26 cellular contexts compared by ENCODE assay signal in the genomic region with DNA sequence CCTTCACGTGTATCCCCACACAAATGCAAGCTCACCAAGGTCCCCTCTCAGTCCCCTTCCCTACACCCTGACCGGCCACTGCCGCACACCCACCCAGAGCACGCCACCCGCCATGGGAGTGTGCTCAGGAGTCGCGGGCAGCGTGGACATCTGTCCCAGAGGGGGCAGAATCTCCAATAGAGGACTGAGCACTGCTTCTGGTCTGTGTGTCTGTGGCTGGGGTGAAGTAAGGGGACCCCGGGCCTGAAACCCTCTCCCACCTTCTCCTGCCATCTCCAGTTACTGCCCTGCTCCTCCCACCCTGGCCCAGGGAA. TPM values are rescaled to one million over a fixed set of nuclear protein-coding genes. Genes with fewer than 3 reads are reported as not detected.
DNase-seq lines count a peak whose midpoint lies in the region; ATAC-seq, FAIRE-seq and TF ChIP-seq lines count a peak whose summit lies in the region.
"Had no signal": no experiment of that assay in that cellular context is flagged by ENCODE, and none has a peak within 500 bp of the region (broad histone marks: within the 10 kb centered on the region; RNA-seq: fewer than 3 reads in every experiment).

No MANE protein-coding gene starts in this region.

- H3K4me3 ChIP-seq in ectodermal cell (ENCODE audit: insufficient read depth, low read depth, low read length) (no peak overlapping the region), HepG2 (replicated peaks in 1 of 3; ENCODE audit: insufficient read depth in 1 of 3, low read depth in 2 of 3, low read length in 3 of 3) (no peak overlapping the region), stomach smooth muscle (ENCODE audit: low read length in 2 of 2) (no peak overlapping the region), BE2C (ENCODE audit: low read depth, low read length) (no peak overlapping the region)
- H3K4me3 ChIP-seq: GM23248, MG63, prostate gland had no signal

- H3K9ac ChIP-seq in HepG2 (ENCODE audit: insufficient read depth, low read depth, low read length) (no peak overlapping the region; the same call in 1 of the 2 replicates), stomach smooth muscle (ENCODE audit: low read length in 2 of 2) (peak overlapping the region in 1 of 2 donors; percentile 21)
- H3K9ac ChIP-seq: GM23248 had no signal

- no peak for TF ChIP-seq CTCF in GM10248 (IDR thresholded peaks at IDR 0.05; ENCODE audit: control extremely low read depth, extremely low read depth, low read depth, missing control alignments)
- TF ChIP-seq CTCF in HepG2 (CRISPR knock-in tag; IDR thresholded peaks at IDR 0.05): no peak
- TF ChIP-seq CTCF in BE2C (IDR thresholded peaks at IDR 0.05; ENCODE audit: low read depth, low read length): no peak

- no peaks in the 10 kb centered on the region for H3K79me2 ChIP-seq in HepG2 (ENCODE audit: insufficient read depth, low read length)

- no peaks in the 10 kb centered on the region for H3K27me3 ChIP-seq in ectodermal cell (ENCODE audit: control insufficient read depth, insufficient read depth, low read length, poor library complexity, severe bottlenecking)
- H3K27me3 ChIP-seq in HepG2 (ENCODE audit: control insufficient read depth in 1 of 2, insufficient read depth in 2 of 2, low read length in 2 of 2): no peaks in the 10 kb centered on the region
- H3K27me3 ChIP-seq in stomach smooth muscle (ENCODE audit: control insufficient read depth in 1 of 2, insufficient read depth in 2 of 2, low read length in 2 of 2): no peaks in the 10 kb centered on the region
- H3K27me3 ChIP-seq in BE2C: no peaks in the 10 kb centered on the region
- H3K27me3 ChIP-seq: brain microvascular endothelial cell, foreskin keratinocyte, MG63 had no signal

- H3K4me2 ChIP-seq in HepG2 (ENCODE audit: low read depth, low read length): peak overlapping the region; percentile 38; the same call in 1 of the 2 replicates

- POLR2A ChIA-PET in GM10248 (lab: Yijun Ruan, JAX): no interaction called here
- POLR2A ChIA-PET in HepG2 (lab: Yijun Ruan, JAX): interaction anchor here (0.9 to 1.4 kb wide), 2 partner anchors 25 to 56 kb away, joined by 3 read pairs; a partner anchor contains a TSS

- peak; percentile 12 for ATAC-seq in HepG2
- no peak for ATAC-seq in GM21619 (IDR thresholded peaks at IDR 0.05; ENCODE audit: unreplicated experiment)
- ATAC-seq: activated CD4-positive, alpha-beta T cell treated with anti-CD3 and anti-CD28 coated beads for 36 hours; activated CD8-positive, alpha-beta memory T cell treated with anti-CD3 and anti-CD28 coated beads, Interleukin-2, amount 10 ng/mL, durations not matched to agents 7 days and 5 days; foreskin keratinocyte; T-cell had no signal

- no peaks in the 10 kb centered on the region for H3K4me1 ChIP-seq in ectodermal cell (ENCODE audit: control insufficient read depth, insufficient read depth, low read length)
- peaks cover 52% of the 10 kb centered on the region for H3K4me1 ChIP-seq in HepG2 (ENCODE audit: insufficient read depth, low read length)
- peaks cover 58% of the 10 kb centered on the region for H3K4me1 ChIP-seq in stomach smooth muscle (ENCODE audit: control insufficient read depth, insufficient read depth, low read length)
- H3K4me1 ChIP-seq in BE2C: no peaks in the 10 kb centered on the region
- H3K4me1 ChIP-seq: foreskin keratinocyte, prostate gland had no signal

- intact Hi-C loops in HepG2 (cut with micrococcal nuclease; ENCODE audit: unreplicated experiment): no loop called here

- no peak overlapping the region for H2AFZ ChIP-seq in HepG2 (ENCODE audit: low read length)
- H2AFZ ChIP-seq: GM23248 had no signal

- in situ Hi-C loops in HepG2 (cut with HindIII; ENCODE audit: extremely low pct_ligation_motif_present, low pct_unique_long_range_greater_than_20kb): no loop called here

- no peaks in the 10 kb centered on the region for H3K9me3 ChIP-seq in ectodermal cell (ENCODE audit: control insufficient read depth, low read length)
- no peaks in the 10 kb centered on the region for H3K9me3 ChIP-seq in HepG2 (ENCODE audit: low read length)
- H3K9me3 ChIP-seq in stomach smooth muscle (ENCODE audit: control insufficient read depth in 2 of 2, low read length in 2 of 2): no peaks in the 10 kb centered on the region
- no peaks in the 10 kb centered on the region for H3K9me3 ChIP-seq in BE2C
- H3K9me3 ChIP-seq: MG63, prostate gland had no signal

- 87 to 91% methylated on average over 9 of the region's 9 CpGs for WGBS in ectodermal cell, 2 experiments
- 79% methylated on average over 9 of the region's 9 CpGs for WGBS in HepG2 (ENCODE audit: low lambda C conversion rate)

- TF ChIP-seq EP300 in HepG2 (IDR thresholded peaks at IDR 0.05; ENCODE audit: low read depth in 2 of 2, low read length in 2 of 2) (no peak), HepG2 (CRISPR knock-in tag; IDR thresholded peaks at IDR 0.05; ENCODE audit: borderline replicate concordance) (no peak)

- no peak for TF ChIP-seq RAD21 in HepG2 (CRISPR knock-in tag; IDR thresholded peaks at IDR 0.05)

- peak; percentile 15 for DNase-seq in GM10248 (ENCODE audit: extremely low spot score)
- no peak for DNase-seq in HepG2 (ENCODE audit: low spot score)
- no peak for DNase-seq in H54 (ENCODE audit: insufficient read length, low spot score)
- no peak for DNase-seq in activated effector memory CD4-positive, alpha-beta T cell treated with Interleukin-2 at 50 U/mL for 16 hours
- DNase-seq in BE2C: no peak
- DNase-seq: activated CD4-positive, alpha-beta T cell treated with anti-CD3 and anti-CD28 coated beads for 36 hours; activated CD8-positive, alpha-beta memory T cell treated with anti-CD3 and anti-CD28 coated beads, Interleukin-2, amount 10 ng/mL, durations not matched to agents 7 days and 5 days; activated naive CD8-positive, alpha-beta T cell treated with anti-CD3 and anti-CD28 coated beads for 36 hours; brain microvascular endothelial cell; foreskin keratinocyte; GDM1; GM23248; kidney glomerular epithelial cell; MG63; NCI-H1694; NCI-H748 treated with DMSO at 0.1 percent for 48 hours; SIG-M5; T-cell had no signal

- CTCF ChIA-PET in GM10248 (lab: Yijun Ruan, JAX): interaction anchor here (1.2 kb wide), 1 partner anchor 63 kb away, joined by 3 read pairs; no protein-coding TSS in a partner anchor
- CTCF ChIA-PET in HepG2 (lab: Yijun Ruan, JAX; ENCODE audit: low intra/inter-chr PET ratio, low total read pairs): no interaction called here

- H4K20me1 ChIP-seq in HepG2 (ENCODE audit: insufficient read depth, low read length): no peaks in the 10 kb centered on the region

- H3K27ac ChIP-seq in ectodermal cell (ENCODE audit: insufficient read depth, low read depth, low read length, poor library complexity, severe bottlenecking) (peak overlapping the region; percentile 50), HepG2 (ENCODE audit: extremely low read length, insufficient read depth, low read length) (no peak overlapping the region), stomach smooth muscle (ENCODE audit: low read length) (peak overlapping the region; percentile 77)
- H3K27ac ChIP-seq: brain microvascular endothelial cell, foreskin keratinocyte, GM23248, HL-60, prostate gland had no signal

- H3K36me3 ChIP-seq in ectodermal cell (ENCODE audit: control insufficient read depth, insufficient read depth, low read length) (no peaks in the 10 kb centered on the region), HepG2 (replicated peaks in 1 of 2; ENCODE audit: control insufficient read depth in 1 of 2, insufficient read depth in 2 of 2, low read length in 2 of 2) (no peaks in the 10 kb centered on the region), stomach smooth muscle (ENCODE audit: control insufficient read depth in 2 of 2, insufficient read depth in 2 of 2, low read length in 2 of 2) (peaks cover 34 to 36% of the 10 kb centered on the region in 2 donors), BE2C (no peaks in the 10 kb centered on the region)
- H3K36me3 ChIP-seq: MG63, prostate gland had no signal

- TF ChIP-seq POLR2A in HepG2 (IDR thresholded peaks at IDR 0.05; ENCODE audit: insufficient read depth in 1 of 2, low read depth in 2 of 2, low read length in 2 of 2): no peak
- TF ChIP-seq POLR2A in H54 (IDR thresholded peaks at IDR 0.05; ENCODE audit: low read depth, low read length): no peak

- no peak for FAIRE-seq in HepG2 (lab: Jason Lieb, UNC)
- no peak for FAIRE-seq in H54 (lab: Jason Lieb, UNC)
- FAIRE-seq: GM19239, TTC549 had no signal

- no TSS peak for BruUV-seq in HepG2 (replicated peaks; lab: Mats Ljungman, UMichigan)

RNA-seq across cellular contexts. Expression of a gene that starts 8.3 kb away (rescaled TPM):
- 256 TPM for polyA plus RNA-seq in ectodermal cell (2013, experiment 1 of 4)
- 238 TPM for polyA plus RNA-seq in ectodermal cell (2013, experiment 2 of 4)
- 170 TPM for polyA plus RNA-seq in ectodermal cell (2013, experiment 3 of 4)
- 208 TPM for polyA plus RNA-seq in ectodermal cell (2013, experiment 4 of 4)
- 2.2 and 2.7 TPM in 2 replicates for total RNA-seq in HepG2 (2016; rRNA removed; fragmentation: Illumina TruSeq; extraction: Trizol)
- total RNA-seq in HepG2 (2016; cell fraction: cytosol; rRNA removed; fragmentation: Illumina TruSeq; extraction: Trizol; ENCODE audit: low read depth): 0.79 and 0.91 TPM in 2 replicates
- total RNA-seq in HepG2 (2016; cell fraction: insoluble cytoplasmic fraction; rRNA removed; fragmentation: Illumina TruSeq; extraction: Trizol): 2.5 TPM in 2 replicates
- 1.5 and 2.5 TPM in 2 replicates for total RNA-seq in HepG2 (2016; cell fraction: membrane; rRNA removed; fragmentation: Illumina TruSeq; extraction: Trizol)
- total RNA-seq in HepG2 (2016; cell fraction: nucleus; rRNA removed; fragmentation: Illumina TruSeq; extraction: Trizol): 1.3 and 1.7 TPM in 2 replicates
- polyA plus RNA-seq in HepG2 (2011; rRNA removed): 0.87 and 1.1 TPM in 2 replicates
- polyA plus RNA-seq in HepG2 (2011; cell fraction: cytosol; rRNA removed): 0.72 and 0.73 TPM in 2 replicates
- 0.59 and 0.69 TPM in 2 replicates for polyA plus RNA-seq in HepG2 (2011; cell fraction: nucleus; rRNA removed)
- 1.2 and 1.4 TPM in 2 replicates for polyA plus RNA-seq in HepG2 (2012)
- 4.6 and 5.7 TPM in 2 replicates for polyA plus RNA-seq in HepG2 (2016; cell fraction: cytosol; fragmentation: Illumina TruSeq; extraction: Trizol; ENCODE audit: low read depth)
- 10.1 and 12.3 TPM in 2 replicates for polyA plus RNA-seq in HepG2 (2016; cell fraction: insoluble cytoplasmic fraction; fragmentation: Illumina TruSeq; extraction: Trizol; ENCODE audit: low read depth)
- polyA plus RNA-seq in HepG2 (2016; cell fraction: membrane; fragmentation: Illumina TruSeq; extraction: Trizol; ENCODE audit: low read depth): 6.4 and 6.8 TPM in 2 replicates
- 8.9 and 9.0 TPM in 2 replicates for polyA plus RNA-seq in HepG2 (2016; cell fraction: nucleus; fragmentation: Illumina TruSeq; extraction: Trizol; ENCODE audit: insufficient read depth, low read depth)
- polyA minus RNA-seq in HepG2 (2011; rRNA and poly(A)+ RNA removed; ENCODE audit: low replicate concordance): 0.72 and 4.7 TPM in 2 replicates
- polyA minus RNA-seq in HepG2 (2011; cell fraction: cytosol; rRNA and poly(A)+ RNA removed): 0.70 and 0.89 TPM in 2 replicates
- polyA minus RNA-seq in HepG2 (2011; cell fraction: nucleus; rRNA and poly(A)+ RNA removed): 0.39 and 0.75 TPM in 2 replicates
- polyA plus RNA-seq in BE2C (2012; ENCODE audit: insufficient read depth, insufficient read length, low read depth): not detected
- total RNA-seq: OCI-LY7 had no signal

RNA-seq across cellular contexts. Expression of a gene that starts 23.8 kb away (rescaled TPM):
- polyA plus RNA-seq in ectodermal cell (2013, experiment 1 of 4): 49.4 TPM
- polyA plus RNA-seq in ectodermal cell (2013, experiment 2 of 4): 59.7 TPM
- 34.4 TPM for polyA plus RNA-seq in ectodermal cell (2013, experiment 3 of 4)
- polyA plus RNA-seq in ectodermal cell (2013, experiment 4 of 4): 36.2 TPM
- total RNA-seq in HepG2 (2016; rRNA removed; fragmentation: Illumina TruSeq; extraction: Trizol): 53.9 and 60.3 TPM in 2 replicates
- 14.9 and 16.3 TPM in 2 replicates for total RNA-seq in HepG2 (2016; cell fraction: cytosol; rRNA removed; fragmentation: Illumina TruSeq; extraction: Trizol; ENCODE audit: low read depth)
- 49.1 and 52.3 TPM in 2 replicates for total RNA-seq in HepG2 (2016; cell fraction: insoluble cytoplasmic fraction; rRNA removed; fragmentation: Illumina TruSeq; extraction: Trizol)
- 65.6 and 66.2 TPM in 2 replicates for total RNA-seq in HepG2 (2016; cell fraction: membrane; rRNA removed; fragmentation: Illumina TruSeq; extraction: Trizol)
- total RNA-seq in HepG2 (2016; cell fraction: nucleus; rRNA removed; fragmentation: Illumina TruSeq; extraction: Trizol): 24.2 and 31.3 TPM in 2 replicates
- polyA plus RNA-seq in HepG2 (2011; rRNA removed): 41.3 and 49.9 TPM in 2 replicates
- polyA plus RNA-seq in HepG2 (2011; cell fraction: cytosol; rRNA removed): 46.3 and 49.3 TPM in 2 replicates
- polyA plus RNA-seq in HepG2 (2011; cell fraction: nucleus; rRNA removed): 32.5 and 35.0 TPM in 2 replicates
- polyA plus RNA-seq in HepG2 (2012): 23.6 and 28.9 TPM in 2 replicates
- polyA plus RNA-seq in HepG2 (2016; cell fraction: cytosol; fragmentation: Illumina TruSeq; extraction: Trizol; ENCODE audit: low read depth): 12.4 and 13.0 TPM in 2 replicates
- polyA plus RNA-seq in HepG2 (2016; cell fraction: insoluble cytoplasmic fraction; fragmentation: Illumina TruSeq; extraction: Trizol; ENCODE audit: low read depth): 49.9 and 59.5 TPM in 2 replicates
- 44.7 and 47.8 TPM in 2 replicates for polyA plus RNA-seq in HepG2 (2016; cell fraction: membrane; fragmentation: Illumina TruSeq; extraction: Trizol; ENCODE audit: low read depth)
- polyA plus RNA-seq in HepG2 (2016; cell fraction: nucleus; fragmentation: Illumina TruSeq; extraction: Trizol; ENCODE audit: insufficient read depth, low read depth): 38.6 and 40.7 TPM in 2 replicates
- 14.1 and 93.1 TPM in 2 replicates for polyA minus RNA-seq in HepG2 (2011; rRNA and poly(A)+ RNA removed; ENCODE audit: low replicate concordance)
- 38.7 and 42.5 TPM in 2 replicates for polyA minus RNA-seq in HepG2 (2011; cell fraction: cytosol; rRNA and poly(A)+ RNA removed)
- 19.2 and 22.9 TPM in 2 replicates for polyA minus RNA-seq in HepG2 (2011; cell fraction: nucleus; rRNA and poly(A)+ RNA removed)
- polyA plus RNA-seq in BE2C (2012; ENCODE audit: insufficient read depth, insufficient read length, low read depth): 6.2 TPM

RNA-seq across cellular contexts. Expression of a gene that starts 56.0 kb away (rescaled TPM):
- 78.7 TPM for polyA plus RNA-seq in ectodermal cell (2013, experiment 1 of 4)
- polyA plus RNA-seq in ectodermal cell (2013, experiment 2 of 4): 85.4 TPM
- 78.2 TPM for polyA plus RNA-seq in ectodermal cell (2013, experiment 3 of 4)
- polyA plus RNA-seq in ectodermal cell (2013, experiment 4 of 4): 86.2 TPM
- 292 and 305 TPM in 2 replicates for total RNA-seq in HepG2 (2016; rRNA removed; fragmentation: Illumina TruSeq; extraction: Trizol)
- total RNA-seq in HepG2 (2016; cell fraction: cytosol; rRNA removed; fragmentation: Illumina TruSeq; extraction: Trizol; ENCODE audit: low read depth): 190 and 258 TPM in 2 replicates
- total RNA-seq in HepG2 (2016; cell fraction: insoluble cytoplasmic fraction; rRNA removed; fragmentation: Illumina TruSeq; extraction: Trizol): 267 and 306 TPM in 2 replicates
- 365 and 437 TPM in 2 replicates for total RNA-seq in HepG2 (2016; cell fraction: membrane; rRNA removed; fragmentation: Illumina TruSeq; extraction: Trizol)
- total RNA-seq in HepG2 (2016; cell fraction: nucleus; rRNA removed; fragmentation: Illumina TruSeq; extraction: Trizol): 223 and 239 TPM in 2 replicates
- 218 and 261 TPM in 2 replicates for polyA plus RNA-seq in HepG2 (2011; rRNA removed)
- 176 and 232 TPM in 2 replicates for polyA plus RNA-seq in HepG2 (2011; cell fraction: cytosol; rRNA removed)
- polyA plus RNA-seq in HepG2 (2011; cell fraction: nucleus; rRNA removed): 176 and 181 TPM in 2 replicates
- polyA plus RNA-seq in HepG2 (2012): 118 and 180 TPM in 2 replicates
- polyA plus RNA-seq in HepG2 (2016; cell fraction: cytosol; fragmentation: Illumina TruSeq; extraction: Trizol; ENCODE audit: low read depth): 222 and 320 TPM in 2 replicates
- polyA plus RNA-seq in HepG2 (2016; cell fraction: insoluble cytoplasmic fraction; fragmentation: Illumina TruSeq; extraction: Trizol; ENCODE audit: low read depth): 310 and 340 TPM in 2 replicates
- 323 and 387 TPM in 2 replicates for polyA plus RNA-seq in HepG2 (2016; cell fraction: membrane; fragmentation: Illumina TruSeq; extraction: Trizol; ENCODE audit: low read depth)
- 436 and 461 TPM in 2 replicates for polyA plus RNA-seq in HepG2 (2016; cell fraction: nucleus; fragmentation: Illumina TruSeq; extraction: Trizol; ENCODE audit: insufficient read depth, low read depth)
- polyA minus RNA-seq in HepG2 (2011; rRNA and poly(A)+ RNA removed; ENCODE audit: low replicate concordance): 97.1 and 193 TPM in 2 replicates
- polyA minus RNA-seq in HepG2 (2011; cell fraction: cytosol; rRNA and poly(A)+ RNA removed): 56.5 and 59.2 TPM in 2 replicates
- 46.6 and 50.2 TPM in 2 replicates for polyA minus RNA-seq in HepG2 (2011; cell fraction: nucleus; rRNA and poly(A)+ RNA removed)
- polyA plus RNA-seq in BE2C (2012; ENCODE audit: insufficient read depth, insufficient read length, low read depth): 259 TPM
